ENCODE assay signal across 22 cellular contexts in genomic region chr3:150391200-150391599, GRCh38. TPM values are rescaled to one million over a fixed set of nuclear protein-coding genes. Genes with fewer than 3 reads are reported as not detected.
DNase-seq lines count a peak whose midpoint lies in the region; ATAC-seq, FAIRE-seq and TF ChIP-seq lines count a peak whose summit lies in the region.
"Had no signal": no experiment of that assay in that cellular context is flagged by ENCODE, and none has a peak within 500 bp of the region (broad histone marks: within the 10 kb centered on the region; RNA-seq: fewer than 3 reads in every experiment).

No MANE protein-coding gene starts in this region.

- intact Hi-C loops in Calu3 (cut with micrococcal nuclease; ENCODE audit: unreplicated experiment) = no loop called here

- H3K27ac ChIP-seq in RWPE2 (ENCODE audit: poor library complexity, severe bottlenecking) = no peak overlapping the region
- H3K27ac ChIP-seq: adrenal gland, gastroesophageal sphincter, uterus had no signal

- CTCF ChIA-PET in Calu3 (lab: Charles Lee) = interaction anchor here (0.7 to 1.0 kb wide), 2 partner anchors 76 to 83 kb away, joined by 3 read pairs; no protein-coding TSS in a partner anchor

- H3K4me1 Mint-ChIP-seq in Calu3 (ENCODE audit: low read depth, unreplicated experiment) = peaks cover 22% of the 10 kb centered on the region
- H3K4me1 Mint-ChIP-seq: central memory CD8-positive, alpha-beta T cell had no signal

- H3K27me3 ChIP-seq in RWPE2 (ENCODE audit: insufficient read depth, poor library complexity, severe bottlenecking) = no peaks in the 10 kb centered on the region
- H3K27me3 ChIP-seq: adrenal gland, gastroesophageal sphincter, uterus had no signal

- TF ChIP-seq CTCF in RWPE2 (IDR thresholded peaks at IDR 0.05; ENCODE audit: poor library complexity, severe bottlenecking) (no peak), fibroblast of pulmonary artery (IDR thresholded peaks at IDR 0.05; ENCODE audit: low read length, missing control alignments) (no peak), Calu3 (IDR thresholded peaks at IDR 0.05; ENCODE audit: unreplicated experiment) (no peak)

- peaks cover 10% of the 10 kb centered on the region for H3K4me1 ChIP-seq in RWPE2 (ENCODE audit: insufficient read depth, poor library complexity, severe bottlenecking)
- H3K4me1 ChIP-seq: adrenal gland, gastroesophageal sphincter, uterus had no signal

- no peaks in the 10 kb centered on the region for H3K36me3 ChIP-seq in RWPE2 (ENCODE audit: low read depth)
- H3K36me3 ChIP-seq: adrenal gland, gastroesophageal sphincter, uterus had no signal

- DNase-seq in AG08395 (ENCODE audit: low spot score) (peak; percentile 60), H54 (ENCODE audit: insufficient read length, low spot score) (no peak), RWPE2 (ENCODE audit: low spot score) (no peak), fibroblast of pulmonary artery (ENCODE audit: low read depth) (peak; percentile 69), hepatic stellate cell (ENCODE audit: low spot score) (no peak), Calu3 (no peak)
- no peak for DNase-seq in effector CD4-positive, alpha-beta T cell
- DNase-seq: activated CD4-positive, CD25-positive, alpha-beta regulatory T cell; adrenal gland; endodermal cell; Kasumi-1; left ventricle myocardium superior; NCI-H1694 treated with DMSO at 0.1 percent for 48 hours; occipital lobe; right cardiac atrium; SHP77; uterus had no signal

- TF ChIP-seq POLR2A in H54 (IDR thresholded peaks at IDR 0.05; ENCODE audit: low read depth, low read length) = no peak

- H3K27me3 Mint-ChIP-seq in Calu3 (ENCODE audit: unreplicated experiment) = no peaks in the 10 kb centered on the region
- H3K27me3 Mint-ChIP-seq: central memory CD8-positive, alpha-beta T cell had no signal

- H3K4me3 ChIP-seq in RWPE2 (ENCODE audit: severe bottlenecking) (no peak overlapping the region), fibroblast of pulmonary artery (replicated peaks; ENCODE audit: low read depth, low read length) (no peak overlapping the region)
- H3K4me3 ChIP-seq: adrenal gland, gastroesophageal sphincter, uterus had no signal

- no TSS peak for BruUV-seq in Calu3 (replicated peaks; lab: Mats Ljungman, UMichigan)

- H3K4me3 Mint-ChIP-seq in Calu3 (ENCODE audit: low read depth, unreplicated experiment) = no peak overlapping the region
- H3K4me3 Mint-ChIP-seq: central memory CD8-positive, alpha-beta T cell; endodermal cell; T-helper 2 cell treated with Interferon-gamma antibody and Interleukin-4, amounts not matched to agents 5 μg/mL and 100 μg/mL, for 36 hours had no signal

- ATAC-seq in RWPE2 (ENCODE audit: low read depth) = peak; percentile 61
- ATAC-seq in GM18511 (IDR thresholded peaks at IDR 0.05; ENCODE audit: unreplicated experiment) = no peak
- ATAC-seq: gastroesophageal sphincter, left ventricle myocardium superior, right cardiac atrium had no signal

- no peaks in the 10 kb centered on the region for H3K9me3 Mint-ChIP-seq in Calu3 (ENCODE audit: low read depth, unreplicated experiment)
- H3K9me3 Mint-ChIP-seq: central memory CD8-positive, alpha-beta T cell; endodermal cell; T-helper 2 cell treated with Interferon-gamma antibody and Interleukin-4, amounts not matched to agents 5 μg/mL and 100 μg/mL, for 36 hours had no signal

- H3K36me3 Mint-ChIP-seq in Calu3 (ENCODE audit: insufficient read depth, unreplicated experiment) = no peaks in the 10 kb centered on the region

- H3K27ac Mint-ChIP-seq in Calu3 (ENCODE audit: unreplicated experiment) = no peak overlapping the region
- H3K27ac Mint-ChIP-seq: endodermal cell; T-helper 2 cell treated with Interferon-gamma antibody and Interleukin-4, amounts not matched to agents 5 μg/mL and 100 μg/mL, for 36 hours had no signal

- no peaks in the 10 kb centered on the region for H3K9me3 ChIP-seq in RWPE2 (ENCODE audit: severe bottlenecking)
- H3K9me3 ChIP-seq: adrenal gland, gastroesophageal sphincter, uterus had no signal

- peak; percentile 95 for FAIRE-seq in H54 (lab: Jason Lieb, UNC)
- FAIRE-seq: G401.6 had no signal

RNA-seq across cellular contexts. Expression of gene TSC22D2, which starts 16.9 kb away (rescaled TPM):
- 40.9 and 49.7 TPM in 2 replicates for total RNA-seq in Calu3 (2022)

Comparison
In these comparisons a context has a peak if more than half of its experiments do, and no peak if none do; other contexts are left out.
1. DNase-seq: peak in AG08395 (single experiment) and fibroblast of pulmonary artery (single experiment); none in H54 (single experiment), RWPE2 (single experiment), hepatic stellate cell (single experiment), Calu3 (single experiment) and effector CD4-positive, alpha-beta T cell (single experiment).